9 cellular contexts compared by ENCODE assay signal in genomic region chr20:61263084-61263695, GRCh38. TPM values are rescaled to one million over a fixed set of nuclear protein-coding genes. Genes with fewer than 3 reads are reported as not detected.
DNase-seq lines count a peak whose midpoint lies in the region; ATAC-seq and TF ChIP-seq lines count a peak whose summit lies in the region.
"Had no signal": no experiment of that assay in that cellular context is flagged by ENCODE, and none has a peak within 500 bp of the region (broad histone marks: within the 10 kb centered on the region; RNA-seq: fewer than 3 reads in every experiment).

No MANE protein-coding gene starts in this region.

- no peak for DNase-seq in GM12865 (ENCODE audit: low read depth)
- DNase-seq in Panc1 (ENCODE audit: low read depth, low spot score): no peak
- peak; percentile 37 for DNase-seq in dermis blood vessel endothelial cell
- no peak for DNase-seq in HPDE6-E6E7 (ENCODE audit: extremely low spot score)
- DNase-seq in NCI-H1105 (lab: John Stamatoyannopoulos, UW): no peak
- DNase-seq in DMS53 treated with DMSO at 0.1 percent for 48 hours (lab: John Stamatoyannopoulos, UW; ENCODE audit: unreplicated experiment): no peak

- no peaks in the 10 kb centered on the region for H3K36me3 ChIP-seq in Panc1 (ENCODE audit: control insufficient read depth, insufficient read depth, low read length)
- H3K36me3 ChIP-seq in parathyroid adenoma (ENCODE audit: control insufficient read depth, insufficient read depth, low read length): no peaks in the 10 kb centered on the region

- H3K4me1 ChIP-seq in Panc1 (ENCODE audit: control insufficient read depth, insufficient read depth, low read length) (no peaks in the 10 kb centered on the region), parathyroid adenoma (no peaks in the 10 kb centered on the region)

- peaks cover 13% of the 10 kb centered on the region; the same call in 1 of the 2 replicates for H3K27me3 ChIP-seq in Panc1 (ENCODE audit: control insufficient read depth, insufficient read depth, low read length)
- no peaks in the 10 kb centered on the region for H3K27me3 ChIP-seq in parathyroid adenoma (ENCODE audit: control insufficient read depth, insufficient read depth, low read length)

- H3K9me3 ChIP-seq in Panc1 (ENCODE audit: control insufficient read depth, insufficient read depth, low read depth, low read length): no peaks in the 10 kb centered on the region
- H3K9me3 ChIP-seq in parathyroid adenoma (ENCODE audit: control insufficient read depth, low read length): no peaks in the 10 kb centered on the region

- TF ChIP-seq CTCF in GM12865 (IDR thresholded peaks at IDR 0.05; ENCODE audit: insufficient read depth, low read depth, low read length, missing control alignments): peak; percentile 39
- TF ChIP-seq CTCF in Panc1 (IDR thresholded peaks at IDR 0.05): peak; percentile 93
- peak; percentile 67 for TF ChIP-seq CTCF in parathyroid adenoma (IDR thresholded peaks at IDR 0.05)

- H3K9ac ChIP-seq in parathyroid adenoma: no peak overlapping the region

- H2AFZ ChIP-seq in parathyroid adenoma: no peak overlapping the region

- H3K4me2 ChIP-seq in parathyroid adenoma (ENCODE audit: low read length): peak overlapping the region; percentile 11

- CTCF ChIA-PET in Panc1 (lab: Charles Lee): interaction anchor here (0.6 to 1.3 kb wide), 4 partner anchors 33 to 261 kb away, joined by 3 to 5 read pairs (median 4); no protein-coding TSS in a partner anchor

- H3K4me3 ChIP-seq in GM12865 (ENCODE audit: low read depth, low read length) (no peak overlapping the region), Panc1 (ENCODE audit: low read depth in 2 of 2, low read length in 2 of 2) (no peak overlapping the region), parathyroid adenoma (ENCODE audit: low read depth, low read length) (no peak overlapping the region)

- intact Hi-C loops in Panc1 (cut with micrococcal nuclease; ENCODE audit: unreplicated experiment): loop anchor here (10.0 kb wide), 1 partner anchor 632 kb away; no protein-coding TSS in a partner anchor

- no peaks in the 10 kb centered on the region for H3K79me2 ChIP-seq in parathyroid adenoma

- in situ Hi-C loops in Panc1 (cut with HindIII; ENCODE audit: low pct_unique_long_range_greater_than_20kb, low sequenced_read_pairs): no loop called here

- ATAC-seq in Panc1 (no peak), GM19455 (IDR thresholded peaks at IDR 0.05; ENCODE audit: unreplicated experiment) (no peak)

- POLR2A ChIA-PET in Panc1 (lab: Charles Lee): no interaction called here

- no peak overlapping the region for H3K27ac ChIP-seq in Panc1 (ENCODE audit: low read length)
- H3K27ac ChIP-seq in parathyroid adenoma: no peak overlapping the region

- BruUV-seq in Panc1 (replicated peaks; lab: Mats Ljungman, UMichigan): no TSS peak

RNA-seq across cellular contexts. Expression of gene CDH4, which starts 11.1 kb away (rescaled TPM):
- total RNA-seq in Panc1 (2021; ENCODE audit: unreplicated experiment) (not detected), dermis blood vessel endothelial cell (0.17 and 0.47 TPM in 2 replicates)
- polyA plus RNA-seq in Panc1 (2012; ENCODE audit: insufficient read length): 0.22 TPM
- total RNA-seq: T-helper 2 cell treated with Interferon-gamma antibody and Interleukin-4, amounts not matched to agents 100 ng/mL and 5 ng/mL, for 36 hours had no signal

Comparison
In these comparisons a context has a peak if more than half of its experiments do, and no peak if none do; other contexts are left out.
1. CTCF ChIP-seq: peak in every context shown above with its lines; median percentile 93 in Panc1; 67 in parathyroid adenoma; 39 in GM12865.